Comparison of ENCODE assay signal across 20 cellular contexts in the genomic region with DNA sequence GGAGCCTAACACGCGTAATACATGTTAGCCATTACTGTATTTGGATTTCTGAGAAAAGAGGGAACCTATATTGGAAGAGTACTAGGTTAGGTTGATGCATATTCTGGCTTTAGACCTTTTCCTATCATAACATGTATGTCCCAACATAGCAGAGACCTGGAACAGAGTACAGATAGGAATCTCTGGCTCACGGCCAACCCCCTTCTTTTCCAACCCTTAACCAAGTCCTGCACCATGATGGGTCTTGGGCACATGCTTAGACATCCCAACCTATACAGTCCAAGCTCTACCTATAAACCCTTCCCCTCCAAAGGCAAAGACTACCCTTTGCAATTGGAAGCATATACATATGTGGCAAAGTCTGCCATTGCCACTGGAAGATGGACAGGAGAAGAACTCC.
DNase-seq lines count a peak whose midpoint lies in the region; ATAC-seq and TF ChIP-seq lines count a peak whose summit lies in the region.
"Had no signal": no experiment of that assay in that cellular context is flagged by ENCODE, and none has a peak within 500 bp of the region (broad histone marks: within the 10 kb centered on the region; RNA-seq: fewer than 3 reads in every experiment).

No MANE protein-coding gene starts in this region.

- no TSS peak for BruUV-seq in Caco-2 (replicated peaks; lab: Mats Ljungman, UMichigan)

- H3K9me3 Mint-ChIP-seq in Caco-2 (ENCODE audit: unreplicated experiment), result no peaks in the 10 kb centered on the region
- H3K9me3 Mint-ChIP-seq: CD14-positive monocyte had no signal

- H3K79me2 ChIP-seq in SK-N-SH (ENCODE audit: insufficient read depth), result no peaks in the 10 kb centered on the region

- H3K4me1 Mint-ChIP-seq in Caco-2 (ENCODE audit: low read depth, unreplicated experiment), result peaks cover 13% of the 10 kb centered on the region

- H3K9me3 ChIP-seq in SK-N-SH, result no peaks in the 10 kb centered on the region
- H3K9me3 ChIP-seq in Caco-2, result no peaks in the 10 kb centered on the region
- H3K9me3 ChIP-seq in SK-N-MC (ENCODE audit: low read depth, low read length), result no peaks in the 10 kb centered on the region
- no peaks in the 10 kb centered on the region for H3K9me3 ChIP-seq in SJCRH30 (replicated peaks)

- H3K4me2 ChIP-seq in SK-N-SH, result no peak overlapping the region

- TF ChIP-seq EP300 in SK-N-SH (IDR thresholded peaks at IDR 0.05; ENCODE audit: borderline replicate concordance in 1 of 2, low read depth in 1 of 2, low read length in 1 of 2), result no peak

- H3K4me1 ChIP-seq in SK-N-SH (ENCODE audit: control insufficient read depth in 1 of 2, insufficient read depth in 2 of 2, low read depth in 1 of 2, low read length in 1 of 2), result no peaks in the 10 kb centered on the region; a peak in 1 of 4 replicates
- peaks cover 17% of the 10 kb centered on the region for H3K4me1 ChIP-seq in Caco-2
- H3K4me1 ChIP-seq in foreskin keratinocyte, result peaks cover 17% of the 10 kb centered on the region
- H3K4me1 ChIP-seq in SJCRH30, result no peaks in the 10 kb centered on the region

- H4K20me1 ChIP-seq in SK-N-SH (ENCODE audit: insufficient read depth), result no peaks in the 10 kb centered on the region

- H3K36me3 ChIP-seq in SK-N-SH (replicated peaks in 1 of 2; ENCODE audit: control insufficient read depth in 1 of 2, insufficient read depth in 2 of 2, low read length in 1 of 2), result no peaks in the 10 kb centered on the region
- no peaks in the 10 kb centered on the region for H3K36me3 ChIP-seq in Caco-2 (ENCODE audit: control insufficient read depth, insufficient read depth, low read length)
- H3K36me3 ChIP-seq in SK-N-MC (ENCODE audit: insufficient read depth, low read length), result no peaks in the 10 kb centered on the region
- no peaks in the 10 kb centered on the region for H3K36me3 ChIP-seq in SJCRH30

- no peaks in the 10 kb centered on the region for H3K27me3 Mint-ChIP-seq in Caco-2 (ENCODE audit: insufficient read depth, unreplicated experiment)

- DNase-seq in SK-N-SH (no peak), Caco-2 (no peak), SK-N-MC (ENCODE audit: low read depth, low spot score) (no peak), foreskin keratinocyte (no peak), HuH-7 (ENCODE audit: low spot score) (no peak), SJCRH30 (no peak)
- DNase-seq: DMS53; GDM1; KBM-7; NCI-H1092 treated with DMSO at 0.1 percent for 48 hours; NCI-H146; NCI-H2029; NCI-H2227 treated with DMSO at 0.1 percent for 48 hours; NCI-H510A; NK-92 treated with Interleukin-12 subunit alpha and Interleukin-12 subunit beta, amount 100 ng/mL, for 24 hours; SHP77 treated with DMSO at 0.1 percent for 48 hours had no signal

- no peaks in the 10 kb centered on the region for H3K9me2 ChIP-seq in SK-N-SH

- H3K27ac Mint-ChIP-seq in Caco-2 (ENCODE audit: unreplicated experiment), result peak overlapping the region; percentile 61
- H3K27ac Mint-ChIP-seq: CD14-positive monocyte had no signal

- CTCF ChIA-PET in SK-N-SH (lab: Yijun Ruan, JAX), result interaction anchor here (0.7 kb wide), 1 partner anchor 10 kb away, joined by 3 read pairs; no protein-coding TSS in a partner anchor
- CTCF ChIA-PET in Caco-2 (lab: Charles Lee), result no interaction called here

- TF ChIP-seq CTCF in SK-N-SH (IDR thresholded peaks at IDR 0.05) (no peak), Caco-2 (IDR thresholded peaks at IDR 0.05; ENCODE audit: insufficient read depth in 1 of 2, low read depth in 1 of 2, low read length in 1 of 2, severe bottlenecking in 1 of 2, unreplicated experiment in 1 of 2) (no peak), foreskin keratinocyte (conservative IDR thresholded peaks at IDR 0.05) (no peak)

- intact Hi-C loops in Caco-2 (cut with micrococcal nuclease; ENCODE audit: unreplicated experiment), result no loop called here

- H2AFZ ChIP-seq in SK-N-SH (ENCODE audit: low read depth), result no peak overlapping the region

- POLR2A ChIA-PET in SK-N-SH (lab: Yijun Ruan, JAX) (no interaction called here), Caco-2 (lab: Charles Lee) (no interaction called here)

- TF ChIP-seq RAD21 in SK-N-SH (IDR thresholded peaks at IDR 0.05; ENCODE audit: low read length), result no peak

- ATAC-seq in SK-N-SH treated with all-trans-retinoic acid at 6 μM for 48 hours (no peak), foreskin keratinocyte (peak; percentile 5), HG02610 (IDR thresholded peaks at IDR 0.05; ENCODE audit: unreplicated experiment) (no peak)

- H3K36me3 Mint-ChIP-seq in Caco-2 (ENCODE audit: insufficient read depth, unreplicated experiment), result peaks cover 9% of the 10 kb centered on the region
- H3K36me3 Mint-ChIP-seq: CD14-positive monocyte had no signal

- no peak overlapping the region for H3K4me3 ChIP-seq in SK-N-SH (ENCODE audit: low read depth in 2 of 2, low read length in 1 of 2)
- H3K4me3 ChIP-seq in Caco-2 (ENCODE audit: low read depth, low read length), result no peak overlapping the region
- H3K4me3 ChIP-seq in SK-N-MC, result 0 out of 2 replicates have a peak overlapping the region, but pooled peaks have one; percentile 10
- no peak overlapping the region for H3K4me3 ChIP-seq in SJCRH30

- WGBS in SK-N-SH (ENCODE audit: low lambda C conversion rate), result 66% methylated on average over 3 of the region's 3 CpGs

- H3K27ac ChIP-seq in SK-N-SH (ENCODE audit: low read depth in 2 of 2, low read length in 1 of 2) (no peak overlapping the region), SK-N-MC (peak overlapping the region; percentile 17; the same call in 1 of the 2 replicates), foreskin keratinocyte (no peak overlapping the region), SJCRH30 (no peak overlapping the region)
- H3K27ac ChIP-seq: 22Rv1 had no signal

- no peaks in the 10 kb centered on the region for H3F3A ChIP-seq in SK-N-SH (replicated peaks; ENCODE audit: insufficient read depth)

- H3K4me3 Mint-ChIP-seq in Caco-2 (ENCODE audit: unreplicated experiment), result no peak overlapping the region
- H3K4me3 Mint-ChIP-seq: CD14-positive monocyte had no signal

- H3K27me3 ChIP-seq in SK-N-SH (ENCODE audit: insufficient read depth), result no peaks in the 10 kb centered on the region
- no peaks in the 10 kb centered on the region for H3K27me3 ChIP-seq in Caco-2 (replicated peaks; ENCODE audit: control insufficient read depth, insufficient read depth, low read length)
- no peaks in the 10 kb centered on the region for H3K27me3 ChIP-seq in foreskin keratinocyte
- H3K27me3 ChIP-seq in SJCRH30, result no peaks in the 10 kb centered on the region

- H3K9ac ChIP-seq in SK-N-SH, result no peak overlapping the region
- H3K9ac ChIP-seq in SK-N-MC (ENCODE audit: insufficient read length), result no peak overlapping the region

TF ChIP-seq in SK-N-SH, 30 proteins besides CTCF, POLR2A, EP300 and RAD21:
- TF ChIP-seq GATA2 (CRISPR knock-in tag; IDR thresholded peaks at IDR 0.05) (0 out of 2 replicates have a peak, but pooled peaks have one; percentile 22), YY1 (IDR thresholded peaks at IDR 0.05; ENCODE audit: low read depth) (no peak)

TF ChIP-seq in SK-N-SH treated with all-trans-retinoic acid at 6 μM for 48 hours, 23 proteins besides CTCF, POLR2A, EP300 and RAD21:
- no peak for TF ChIP-seq ZNF70 (CRISPR knock-in tag; IDR thresholded peaks at IDR 0.05)
- TF ChIP-seq SNAI2 (CRISPR knock-in tag; IDR thresholded peaks at IDR 0.05), result no peak
- no peak for TF ChIP-seq PPARA (CRISPR knock-in tag; IDR thresholded peaks at IDR 0.05; ENCODE audit: borderline replicate concordance)
